In genomic region chr21:35136586-35137254, GRCh38 we compare ENCODE assay signal across 12 cellular contexts.
DNase-seq lines count a peak whose midpoint lies in the region; ATAC-seq, FAIRE-seq and TF ChIP-seq lines count a peak whose summit lies in the region.
"Had no signal": no experiment of that assay in that cellular context is flagged by ENCODE, and none has a peak within 500 bp of the region (broad histone marks: within the 10 kb centered on the region; RNA-seq: fewer than 3 reads in every experiment).

No MANE protein-coding gene starts in this region.

- H3K27ac ChIP-seq in breast epithelium: peak overlapping the region; percentile 79 to 85
- H3K27ac ChIP-seq in HepG2 (ENCODE audit: extremely low read length, insufficient read depth, low read length): no peak overlapping the region
- H3K27ac ChIP-seq: BLaER1, uterus had no signal

- DNase-seq in ACHN (peak; percentile 25), HuH-7 (ENCODE audit: low spot score) (peak; percentile 26), breast epithelium (ENCODE audit: low spot score in 2 of 2) (no peak), HepG2 (ENCODE audit: low spot score) (peak; percentile 49), NCI-H524 treated with DMSO at 0.1 percent for 48 hours (lab: John Stamatoyannopoulos, UW) (no peak)
- DNase-seq: NCI-H345, uterus had no signal

- no TSS peak for BruUV-seq in HepG2 (replicated peaks; lab: Mats Ljungman, UMichigan)

- intact Hi-C loops in breast epithelium (cut with DNase I; ENCODE audit: low total_unique reads) (no loop called here), HepG2 (cut with micrococcal nuclease; ENCODE audit: unreplicated experiment) (no loop called here)

- TF ChIP-seq RAD21 in HepG2 (CRISPR knock-in tag; IDR thresholded peaks at IDR 0.05): no peak

- no peaks in the 10 kb centered on the region for H3K79me2 ChIP-seq in HepG2 (ENCODE audit: insufficient read depth, low read length)

- CTCF ChIA-PET in HepG2 (lab: Yijun Ruan, JAX; ENCODE audit: low intra/inter-chr PET ratio, low total read pairs): no interaction called here

- no peak for TF ChIP-seq CTCF in breast epithelium (IDR thresholded peaks at IDR 0.05)
- TF ChIP-seq CTCF in HepG2 (CRISPR knock-in tag; IDR thresholded peaks at IDR 0.05): no peak

- H2AFZ ChIP-seq in HepG2 (ENCODE audit: low read length): no peak overlapping the region

- TF ChIP-seq POLR2A in breast epithelium (IDR thresholded peaks at IDR 0.05): no peak
- TF ChIP-seq POLR2A in HepG2 (IDR thresholded peaks at IDR 0.05; ENCODE audit: insufficient read depth in 1 of 2, low read depth in 2 of 2, low read length in 2 of 2): no peak

- ATAC-seq in HepG2: no peak
- no peak for ATAC-seq in HG02588 (IDR thresholded peaks at IDR 0.05; ENCODE audit: unreplicated experiment)
- no peak for ATAC-seq in HG03139 (IDR thresholded peaks at IDR 0.05; ENCODE audit: unreplicated experiment)
- no peak for ATAC-seq in GM18520 (IDR thresholded peaks at IDR 0.05; ENCODE audit: unreplicated experiment)

- H3K4me1 ChIP-seq in breast epithelium (peaks cover 0 to 13% of the 10 kb centered on the region in 2 donors), HepG2 (ENCODE audit: insufficient read depth, low read length) (peaks cover 14% of the 10 kb centered on the region)
- H3K4me1 ChIP-seq: uterus had no signal

- H3K9ac ChIP-seq in HepG2 (ENCODE audit: insufficient read depth, low read depth, low read length): no peak overlapping the region
- H3K9ac ChIP-seq: BLaER1 had no signal

- FAIRE-seq in HepG2 (lab: Jason Lieb, UNC): no peak
- FAIRE-seq: GM12891 had no signal

- H3K36me3 ChIP-seq in breast epithelium (no peaks in the 10 kb centered on the region), HepG2 (replicated peaks in 1 of 2; ENCODE audit: control insufficient read depth in 1 of 2, insufficient read depth in 2 of 2, low read length in 2 of 2) (no peaks in the 10 kb centered on the region)
- H3K36me3 ChIP-seq: BLaER1, uterus had no signal

- H4K20me1 ChIP-seq in HepG2 (ENCODE audit: insufficient read depth, low read length): no peaks in the 10 kb centered on the region
- H4K20me1 ChIP-seq: BLaER1 had no signal

- H3K9me3 ChIP-seq in breast epithelium (no peaks in the 10 kb centered on the region), HepG2 (ENCODE audit: low read length) (no peaks in the 10 kb centered on the region)
- H3K9me3 ChIP-seq: uterus had no signal

- H3K4me2 ChIP-seq in HepG2 (ENCODE audit: low read depth, low read length): peak overlapping the region; percentile 20; the same call in 1 of the 2 replicates
- H3K4me2 ChIP-seq: BLaER1 had no signal

- in situ Hi-C loops in ACHN (cut with HindIII; ENCODE audit: low pct_ligation_motif_present, low pct_unique_long_range_greater_than_20kb, low sequenced_read_pairs): no loop called here
- in situ Hi-C loops in HepG2 (cut with HindIII; ENCODE audit: extremely low pct_ligation_motif_present, low pct_unique_long_range_greater_than_20kb): no loop called here

- TF ChIP-seq EP300 in HepG2 (IDR thresholded peaks at IDR 0.05; ENCODE audit: low read depth in 2 of 2, low read length in 2 of 2): no peak
- no peak for TF ChIP-seq EP300 in HepG2 (CRISPR knock-in tag; IDR thresholded peaks at IDR 0.05; ENCODE audit: borderline replicate concordance)

- WGBS in HepG2 (ENCODE audit: low lambda C conversion rate): 0% methylated on average over 1 of the region's 1 CpG

- no peak overlapping the region for H3K4me3 ChIP-seq in breast epithelium
- H3K4me3 ChIP-seq in HepG2 (replicated peaks in 1 of 3; ENCODE audit: insufficient read depth in 1 of 3, low read depth in 2 of 3, low read length in 3 of 3): no peak overlapping the region
- H3K4me3 ChIP-seq: BLaER1, uterus had no signal

- H3K27me3 ChIP-seq in breast epithelium: no peaks in the 10 kb centered on the region
- no peaks in the 10 kb centered on the region; a peak in 1 of 5 replicates for H3K27me3 ChIP-seq in HepG2 (ENCODE audit: control insufficient read depth in 1 of 2, insufficient read depth in 2 of 2, low read length in 2 of 2)
- H3K27me3 ChIP-seq: BLaER1, uterus had no signal

- POLR2A ChIA-PET in HepG2 (lab: Yijun Ruan, JAX): no interaction called here

TF ChIP-seq in HepG2, 621 proteins besides CTCF, POLR2A, EP300 and RAD21 (continues in another document):
- no peak for TF ChIP-seq SIX1 (CRISPR knock-in tag; IDR thresholded peaks at IDR 0.05; ENCODE audit: borderline replicate concordance)
- no peak for TF ChIP-seq ZNF790 (CRISPR knock-in tag; IDR thresholded peaks at IDR 0.05; ENCODE audit: borderline replicate concordance)
- TF ChIP-seq ZNF720 (CRISPR knock-in tag; IDR thresholded peaks at IDR 0.05): no peak
- TF ChIP-seq ZNF33B (CRISPR knock-in tag; IDR thresholded peaks at IDR 0.05): no peak
- no peak for TF ChIP-seq BCL6 (CRISPR knock-in tag; IDR thresholded peaks at IDR 0.05)
- TF ChIP-seq RCOR2 (CRISPR knock-in tag; IDR thresholded peaks at IDR 0.05): no peak
- TF ChIP-seq ZNF75D (CRISPR knock-in tag; IDR thresholded peaks at IDR 0.05; ENCODE audit: borderline replicate concordance): no peak
- no peak for TF ChIP-seq TIGD3 (CRISPR knock-in tag; IDR thresholded peaks at IDR 0.05; ENCODE audit: borderline replicate concordance)
- TF ChIP-seq KLF15 (CRISPR knock-in tag; IDR thresholded peaks at IDR 0.05; ENCODE audit: borderline replicate concordance): no peak
- TF ChIP-seq HNF1B (CRISPR knock-in tag; IDR thresholded peaks at IDR 0.05): no peak
- no peak for TF ChIP-seq ZFY (CRISPR knock-in tag; IDR thresholded peaks at IDR 0.05)
- TF ChIP-seq TAF1 (CRISPR knock-in tag; IDR thresholded peaks at IDR 0.05): no peak
- TF ChIP-seq NFRKB (IDR thresholded peaks at IDR 0.05): no peak
- no peak for TF ChIP-seq MXD1 (CRISPR knock-in tag; IDR thresholded peaks at IDR 0.05)
- no peak for TF ChIP-seq ZFP36 (IDR thresholded peaks at IDR 0.05; ENCODE audit: borderline replicate concordance, low read depth, low read length, partially characterized antibody)
- no peak for TF ChIP-seq ZNF512B (CRISPR knock-in tag; IDR thresholded peaks at IDR 0.05; ENCODE audit: borderline replicate concordance)
- no peak for TF ChIP-seq ATF2 (CRISPR knock-in tag; IDR thresholded peaks at IDR 0.05)
- TF ChIP-seq ZNF672 (CRISPR knock-in tag; IDR thresholded peaks at IDR 0.05): no peak

Comparison
In these comparisons a context has a peak if more than half of its experiments do, and no peak if none do; other contexts are left out.
1. DNase-seq: peak in ACHN (single experiment), HuH-7 (single experiment) and HepG2 (single experiment); none in breast epithelium (0 of 2) and NCI-H524 treated with DMSO at 0.1 percent for 48 hours (single experiment).